ENCODE assay signal across 19 cellular contexts in genomic region chr2:128289439-128289838, GRCh38. TPM values are rescaled to one million over a fixed set of nuclear protein-coding genes. Genes with fewer than 3 reads are reported as not detected.
DNase-seq lines count a peak whose midpoint lies in the region; ATAC-seq and TF ChIP-seq lines count a peak whose summit lies in the region.
"Had no signal": no experiment of that assay in that cellular context is flagged by ENCODE, and none has a peak within 500 bp of the region (broad histone marks: within the 10 kb centered on the region; RNA-seq: fewer than 3 reads in every experiment).

No MANE protein-coding gene starts in this region.

- WGBS in iPS DF 6.9 (ENCODE audit: insufficient coverage, insufficient read length), result no CpG with 5 or more reads among the region's 10 CpGs
- 17 to 57% (median 54%) methylated on average over 3 to 10 of the region's 10 CpGs for WGBS in spleen, 5 donors

- 0 out of 2 replicates have a peak overlapping the region, but pooled peaks have one; percentile 7 for H3K4me3 Mint-ChIP-seq in WTC11
- H3K4me3 Mint-ChIP-seq: activated CD8-positive, alpha-beta memory T cell treated with anti-CD3 and anti-CD28 coated beads, Interleukin-2, amount 10 ng/mL, durations not matched to agents 7 days and 5 days; naive thymus-derived CD8-positive, alpha-beta T cell had no signal

- ATAC-seq in WTC11 (peak; percentile 33), GM19324 (IDR thresholded peaks at IDR 0.05; ENCODE audit: low FRiP score, unreplicated experiment) (no peak)
- ATAC-seq: activated CD8-positive, alpha-beta memory T cell treated with anti-CD3 and anti-CD28 coated beads, Interleukin-2, amount 10 ng/mL, durations not matched to agents 7 days and 5 days; naive thymus-derived CD8-positive, alpha-beta T cell had no signal

- H3K4me3 ChIP-seq in iPS DF 6.9 (ENCODE audit: low read length) (no peak overlapping the region), spleen (no peak overlapping the region), SJCRH30 (no peak overlapping the region)
- H3K4me3 ChIP-seq: upper lobe of left lung had no signal

- peak; percentile 63 for DNase-seq in NCI-H82 (lab: John Stamatoyannopoulos, UW)
- no peak for DNase-seq in NCI-H82 treated with DMSO at 0.1 percent for 48 hours (lab: John Stamatoyannopoulos, UW; ENCODE audit: unreplicated experiment)
- DNase-seq in WTC11 (ENCODE audit: low spot score), result peak; percentile 44
- DNase-seq in iPS DF 6.9 (ENCODE audit: low read depth, low spot score), result peak; percentile 29
- peak; percentile 72 for DNase-seq in spleen
- no peak for DNase-seq in activated CD8-positive, alpha-beta memory T cell treated with anti-CD3 and anti-CD28 coated beads, Interleukin-2, amount 50 U/mL, for 48 hours
- no peak for DNase-seq in SJCRH30
- DNase-seq: activated CD8-positive, alpha-beta memory T cell treated with anti-CD3 and anti-CD28 coated beads, Interleukin-2, amount 10 ng/mL, durations not matched to agents 7 days and 5 days; activated gamma-delta T cell; anterior cingulate cortex; foreskin melanocyte; HCEC 1CT; NCI-H1417 treated with DMSO at 0.1 percent for 48 hours; NCI-H510A; stimulated activated naive CD4-positive, alpha-beta T cell treated with Interleukin-2 at 50 U/mL for 16 hours; upper lobe of left lung had no signal

- no peaks in the 10 kb centered on the region for H3K27me3 ChIP-seq in iPS DF 6.9 (ENCODE audit: control insufficient read depth, insufficient read depth, low read length)
- no peaks in the 10 kb centered on the region for H3K27me3 ChIP-seq in spleen (replicated peaks in 1 of 7)
- H3K27me3 ChIP-seq in SJCRH30, result no peaks in the 10 kb centered on the region
- H3K27me3 ChIP-seq: upper lobe of left lung had no signal

- H3K9me3 Mint-ChIP-seq in WTC11, result no peaks in the 10 kb centered on the region
- H3K9me3 Mint-ChIP-seq: naive thymus-derived CD8-positive, alpha-beta T cell had no signal

- TF ChIP-seq POLR2A in spleen (IDR thresholded peaks at IDR 0.05), result no peak

- H3K4me1 ChIP-seq in iPS DF 6.9 (ENCODE audit: control insufficient read depth, insufficient read depth, low read length) (peaks cover 17% of the 10 kb centered on the region), spleen (peaks cover 24 to 99% (median 84%) of the 10 kb centered on the region in 6 donors), SJCRH30 (peaks cover 17% of the 10 kb centered on the region)

- no peaks in the 10 kb centered on the region for H3K27me3 Mint-ChIP-seq in WTC11 (ENCODE audit: low read depth)
- H3K27me3 Mint-ChIP-seq: activated CD8-positive, alpha-beta memory T cell treated with anti-CD3 and anti-CD28 coated beads, Interleukin-2, amount 10 ng/mL, durations not matched to agents 7 days and 5 days; naive thymus-derived CD8-positive, alpha-beta T cell had no signal

- 0 out of 2 replicates have a peak, but pooled peaks cover 2% of the 10 kb centered on the region for H3K36me3 Mint-ChIP-seq in WTC11
- H3K36me3 Mint-ChIP-seq: activated CD8-positive, alpha-beta memory T cell treated with anti-CD3 and anti-CD28 coated beads, Interleukin-2, amount 10 ng/mL, durations not matched to agents 7 days and 5 days; naive thymus-derived CD8-positive, alpha-beta T cell had no signal

- H3K27ac ChIP-seq in iPS DF 6.9 (ENCODE audit: low read length), result no peak overlapping the region
- no peak overlapping the region for H3K27ac ChIP-seq in spleen
- no peak overlapping the region for H3K27ac ChIP-seq in SJCRH30
- H3K27ac ChIP-seq: C4-2B, upper lobe of left lung had no signal

- H3K4me1 Mint-ChIP-seq in WTC11, result peaks cover 37% of the 10 kb centered on the region
- H3K4me1 Mint-ChIP-seq: activated CD8-positive, alpha-beta memory T cell treated with anti-CD3 and anti-CD28 coated beads, Interleukin-2, amount 10 ng/mL, durations not matched to agents 7 days and 5 days had no signal

- TF ChIP-seq CTCF in WTC11 (IDR thresholded peaks at IDR 0.05) (no peak), spleen (IDR thresholded peaks at IDR 0.05 in 8 of 11, conservative IDR thresholded peaks at IDR 0.05 in 3 of 11) (no peak)

- intact Hi-C loops in spleen (cut with DNase I; ENCODE audit: low total_unique reads), result no loop called here

- POLR2A ChIA-PET in WTC11 (lab: Charles Lee), result no interaction called here

- H3K9me3 ChIP-seq in iPS DF 6.9 (ENCODE audit: control insufficient read depth, insufficient read depth, low read length), result no peaks in the 10 kb centered on the region
- no peaks in the 10 kb centered on the region for H3K9me3 ChIP-seq in spleen
- peaks cover 7% of the 10 kb centered on the region; the same call in 1 of the 2 replicates for H3K9me3 ChIP-seq in SJCRH30 (replicated peaks)
- H3K9me3 ChIP-seq: upper lobe of left lung had no signal

- peak overlapping the region; percentile 63; the same call in 1 of the 2 replicates for H3K27ac Mint-ChIP-seq in WTC11
- H3K27ac Mint-ChIP-seq: activated CD8-positive, alpha-beta memory T cell treated with anti-CD3 and anti-CD28 coated beads, Interleukin-2, amount 10 ng/mL, durations not matched to agents 7 days and 5 days had no signal

- CTCF ChIA-PET in WTC11 (lab: Charles Lee), result interaction anchor here (0.8 to 1.5 kb wide), 3 partner anchors 16 to 110 kb away, joined by 3 to 4 read pairs (median 3); no protein-coding TSS in a partner anchor

- H3K36me3 ChIP-seq in iPS DF 6.9 (ENCODE audit: control insufficient read depth, insufficient read depth, low read length) (peaks cover 4% of the 10 kb centered on the region; the same call in 1 of the 2 replicates), spleen (peaks cover 0 to 40% (median 5%) of the 10 kb centered on the region in 6 donors), SJCRH30 (no peaks in the 10 kb centered on the region)

TF ChIP-seq in WTC11, 78 proteins besides CTCF, POLR2A, EP300 and RAD21 (continues in another document):
- TF ChIP-seq SP1 (CRISPR knock-in tag; conservative IDR thresholded peaks at IDR 0.05) (peak; percentile 35; the same call in 1 of the 2 replicates), PRRX2 (CRISPR knock-in tag; IDR thresholded peaks at IDR 0.05) (no peak), E2F5 (CRISPR knock-in tag; IDR thresholded peaks at IDR 0.05) (no peak), STAT6 (CRISPR knock-in tag; conservative IDR thresholded peaks at IDR 0.05; ENCODE audit: low read depth) (no peak), TEAD1 (CRISPR knock-in tag; IDR thresholded peaks at IDR 0.05) (peak; percentile 92; the same call in 1 of the 2 replicates), ETV6 (CRISPR knock-in tag; IDR thresholded peaks at IDR 0.05) (peak; percentile 66), FOXK1 (CRISPR knock-in tag; IDR thresholded peaks at IDR 0.05) (0 out of 2 replicates have a peak, but pooled peaks have one; percentile 31)
- TF ChIP-seq, protein P1, sequence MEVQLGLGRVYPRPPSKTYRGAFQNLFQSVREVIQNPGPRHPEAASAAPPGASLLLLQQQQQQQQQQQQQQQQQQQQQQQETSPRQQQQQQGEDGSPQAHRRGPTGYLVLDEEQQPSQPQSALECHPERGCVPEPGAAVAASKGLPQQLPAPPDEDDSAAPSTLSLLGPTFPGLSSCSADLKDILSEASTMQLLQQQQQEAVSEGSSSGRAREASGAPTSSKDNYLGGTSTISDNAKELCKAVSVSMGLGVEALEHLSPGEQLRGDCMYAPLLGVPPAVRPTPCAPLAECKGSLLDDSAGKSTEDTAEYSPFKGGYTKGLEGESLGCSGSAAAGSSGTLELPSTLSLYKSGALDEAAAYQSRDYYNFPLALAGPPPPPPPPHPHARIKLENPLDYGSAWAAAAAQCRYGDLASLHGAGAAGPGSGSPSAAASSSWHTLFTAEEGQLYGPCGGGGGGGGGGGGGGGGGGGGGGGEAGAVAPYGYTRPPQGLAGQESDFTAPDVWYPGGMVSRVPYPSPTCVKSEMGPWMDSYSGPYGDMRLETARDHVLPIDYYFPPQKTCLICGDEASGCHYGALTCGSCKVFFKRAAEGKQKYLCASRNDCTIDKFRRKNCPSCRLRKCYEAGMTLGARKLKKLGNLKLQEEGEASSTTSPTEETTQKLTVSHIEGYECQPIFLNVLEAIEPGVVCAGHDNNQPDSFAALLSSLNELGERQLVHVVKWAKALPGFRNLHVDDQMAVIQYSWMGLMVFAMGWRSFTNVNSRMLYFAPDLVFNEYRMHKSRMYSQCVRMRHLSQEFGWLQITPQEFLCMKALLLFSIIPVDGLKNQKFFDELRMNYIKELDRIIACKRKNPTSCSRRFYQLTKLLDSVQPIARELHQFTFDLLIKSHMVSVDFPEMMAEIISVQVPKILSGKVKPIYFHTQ (CRISPR knock-in tag; IDR thresholded peaks at IDR 0.05), result no peak
- TF ChIP-seq, protein P2, sequence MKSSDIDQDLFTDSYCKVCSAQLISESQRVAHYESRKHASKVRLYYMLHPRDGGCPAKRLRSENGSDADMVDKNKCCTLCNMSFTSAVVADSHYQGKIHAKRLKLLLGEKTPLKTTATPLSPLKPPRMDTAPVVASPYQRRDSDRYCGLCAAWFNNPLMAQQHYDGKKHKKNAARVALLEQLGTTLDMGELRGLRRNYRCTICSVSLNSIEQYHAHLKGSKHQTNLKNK (CRISPR knock-in tag; IDR thresholded peaks at IDR 0.05), result no peak

RNA-seq across cellular contexts. Expression of gene HS6ST1, which starts 29.2 kb away (rescaled TPM):
- 50.3 to 55.5 TPM (median 55.1 TPM) in 3 replicates for total RNA-seq in WTC11 (2021)
- total RNA-seq in spleen, result 10 to 100 TPM; 52.2 to 99.5 (median 66.7) TPM
- 10 to 100 TPM in 1 of 3 donors, 1 to 10 TPM in 2; 7.2 to 24.7 (median 9.2) TPM for polyA plus RNA-seq in spleen
- 18.8 and 20.0 TPM in 2 replicates for total RNA-seq in SJCRH30 (2014; rRNA removed; shearing (Covaris generic))

Comparison
In these comparisons a context has a peak if more than half of its experiments do, and no peak if none do; other contexts are left out.
1. DNase-seq: peak in NCI-H82 (single experiment), WTC11 (single experiment), iPS DF 6.9 (single experiment) and spleen (single experiment); none in NCI-H82 treated with DMSO at 0.1 percent for 48 hours (single experiment), activated CD8-positive, alpha-beta memory T cell treated with anti-CD3 and anti-CD28 coated beads, Interleukin-2, amount 50 U/mL, for 48 hours (single experiment) and SJCRH30 (0 of 2).